Comparison of ENCODE assay signal across 10 cellular contexts in the genomic region with DNA sequence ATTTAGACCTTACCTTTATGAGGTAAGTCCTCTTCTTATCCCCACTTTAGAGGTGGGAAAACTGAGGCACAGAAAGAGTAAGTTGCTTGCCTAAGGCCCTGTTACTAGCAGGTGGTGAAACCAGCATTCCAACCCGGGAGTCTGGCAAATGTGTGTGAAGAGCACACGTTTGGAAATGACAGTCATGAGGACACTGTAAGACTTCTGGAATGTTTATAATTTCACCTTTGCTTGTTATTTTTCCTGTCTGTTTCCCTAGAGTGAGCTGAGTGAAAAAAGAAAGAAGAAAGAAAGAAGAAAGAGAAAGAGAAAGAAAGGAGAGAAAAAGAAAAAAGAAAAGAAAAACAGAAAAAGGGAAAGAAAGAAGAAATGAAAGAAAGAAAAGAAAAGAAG. TPM values are rescaled to one million over a fixed set of nuclear protein-coding genes. Genes with fewer than 3 reads are reported as not detected.
DNase-seq lines count a peak whose midpoint lies in the region; ATAC-seq and TF ChIP-seq lines count a peak whose summit lies in the region.
"Had no signal": no experiment of that assay in that cellular context is flagged by ENCODE, and none has a peak within 500 bp of the region (broad histone marks: within the 10 kb centered on the region; RNA-seq: fewer than 3 reads in every experiment).

No MANE protein-coding gene starts in this region.

- H3K27me3 ChIP-seq in heart right ventricle: no peaks in the 10 kb centered on the region
- no peaks in the 10 kb centered on the region for H3K27me3 ChIP-seq in adipocyte (replicated peaks; ENCODE audit: control insufficient read depth, insufficient read depth, low read length)
- H3K27me3 ChIP-seq in left lung: no peaks in the 10 kb centered on the region
- H3K27me3 ChIP-seq in tibial artery: no peaks in the 10 kb centered on the region

- TF ChIP-seq CTCF in heart right ventricle (IDR thresholded peaks at IDR 0.05): no peak
- no peak for TF ChIP-seq CTCF in left lung (IDR thresholded peaks at IDR 0.05)
- TF ChIP-seq CTCF in tibial artery (IDR thresholded peaks at IDR 0.05): no peak

- 24 to 27% methylated on average over 2 of the region's 2 CpGs for WGBS in heart right ventricle, 2 donors

- no peaks in the 10 kb centered on the region for H3K9me3 ChIP-seq in heart right ventricle
- H3K9me3 ChIP-seq in adipocyte (ENCODE audit: control insufficient read depth, low read length): no peaks in the 10 kb centered on the region
- H3K9me3 ChIP-seq in left lung: no peaks in the 10 kb centered on the region
- no peaks in the 10 kb centered on the region for H3K9me3 ChIP-seq in tibial artery

- ATAC-seq in heart right ventricle (no peak), left cardiac atrium (no peak), left lung (no peak), HG02981 (IDR thresholded peaks at IDR 0.05; ENCODE audit: unreplicated experiment) (no peak), GM19328 (IDR thresholded peaks at IDR 0.05; ENCODE audit: unreplicated experiment) (no peak)

- H3K9ac ChIP-seq in adipocyte (ENCODE audit: low read length): peak overlapping the region; percentile 56

- H3K4me3 ChIP-seq in heart right ventricle (peak overlapping the region in 4 of 10 donors; percentile 21 to 39 (median 33)), adipocyte (ENCODE audit: low read length) (peak overlapping the region; percentile 69), left lung (no peak overlapping the region), tibial artery (peak overlapping the region; percentile 37)

- H3K4me1 ChIP-seq in heart right ventricle: peaks cover 0 to 15% (median 11%) of the 10 kb centered on the region in 9 donors
- peaks cover 12% of the 10 kb centered on the region for H3K4me1 ChIP-seq in adipocyte (ENCODE audit: control insufficient read depth, insufficient read depth, low read length)
- H3K4me1 ChIP-seq in left lung: peaks cover 0 to 12% of the 10 kb centered on the region in 2 donors
- H3K4me1 ChIP-seq in tibial artery: peaks cover 0 to 19% (median 3%) of the 10 kb centered on the region in 4 donors

- DNase-seq in heart right ventricle (no peak), left cardiac atrium (no peak), adipocyte (ENCODE audit: low read depth) (peak; percentile 41), left lung (no peak), tibial artery (no peak), NCI-H82 (lab: John Stamatoyannopoulos, UW) (no peak)
- DNase-seq: DMS 273 treated with DMSO at 0.1 percent for 48 hours, WERI-Rb-1 had no signal

- H3K27ac ChIP-seq in heart right ventricle (peak overlapping the region in 6 of 10 donors; percentile 21 to 71 (median 60)), left lung (peak overlapping the region; percentile 19 to 66), tibial artery (no peak overlapping the region)
- H3K27ac ChIP-seq: WERI-Rb-1 had no signal

- H3K36me3 ChIP-seq in heart right ventricle (no peaks in the 10 kb centered on the region), adipocyte (ENCODE audit: control insufficient read depth, insufficient read depth, low read length, severe bottlenecking) (no peaks in the 10 kb centered on the region), left lung (no peaks in the 10 kb centered on the region), tibial artery (no peaks in the 10 kb centered on the region)
- H3K36me3 ChIP-seq: WERI-Rb-1 had no signal

- intact Hi-C loops in heart right ventricle (cut with DNase I) (no loop called here), left cardiac atrium (cut with DNase I) (no loop called here), left lung (cut with DNase I) (no loop called here), tibial artery (cut with DNase I; ENCODE audit: low total_unique reads) (no loop called here)

RNA-seq across cellular contexts. Expression of gene LGALS8, which starts 21.2 kb away (rescaled TPM):
- total RNA-seq in heart right ventricle (100 to 1,000 TPM in 1 of 10 donors, 10 to 100 TPM in 9; 56.4 to 107 (median 90.5) TPM), left cardiac atrium (10 to 100 TPM; 57.8 to 74.9 TPM), left lung (10 to 100 TPM; 64.2 to 78.8 TPM)
- 10 to 100 TPM; 36.7 to 47.5 TPM for polyA plus RNA-seq in heart right ventricle

Comparison
In these comparisons a context has a peak if more than half of its experiments do, and no peak if none do; other contexts are left out.
1. H3K27ac ChIP-seq: peak in heart right ventricle (6 of 10) and left lung (2 of 2); none in tibial artery (0 of 2).
2. H3K4me3 ChIP-seq: peak in adipocyte (single experiment) and tibial artery (2 of 2); none in left lung (0 of 2).